ENCODE assay signal across 2 cellular contexts in genomic region chr20:61635721-61636455, GRCh38.
TF ChIP-seq lines count a peak whose summit lies in the region.

No MANE protein-coding gene starts in this region.

TF ChIP-seq in IMR-90, 13 proteins besides CTCF, POLR2A, EP300 and RAD21:
- TF ChIP-seq RFX5 (IDR thresholded peaks at IDR 0.05; ENCODE audit: low read depth, low read length) (no peak), RCOR1 (IDR thresholded peaks at IDR 0.05; ENCODE audit: insufficient replicate concordance, low read length) (no peak), USF2 (IDR thresholded peaks at IDR 0.05; ENCODE audit: low read depth, low read length) (no peak), SMC3 (IDR thresholded peaks at IDR 0.05; ENCODE audit: low read depth, low read length) (no peak), CHD1 (IDR thresholded peaks at IDR 0.05; ENCODE audit: low read depth, low read length) (no peak), MXI1 (IDR thresholded peaks at IDR 0.05; ENCODE audit: borderline replicate concordance, low read depth, low read length) (no peak)

TF ChIP-seq in H1, 55 proteins besides CTCF, POLR2A, EP300 and RAD21:
- TF ChIP-seq ZNF274 (IDR thresholded peaks at IDR 0.05; ENCODE audit: borderline replicate concordance, extremely low read depth, low read length): no peak
- no peak for TF ChIP-seq JUND (IDR thresholded peaks at IDR 0.05; ENCODE audit: low read length)
- TF ChIP-seq SRF (IDR thresholded peaks at IDR 0.05; ENCODE audit: low read depth, low read length): no peak
- no peak for TF ChIP-seq RXRA (IDR thresholded peaks at IDR 0.05; ENCODE audit: insufficient read depth, low read depth, low read length)
- no peak for TF ChIP-seq HDAC6 (IDR thresholded peaks at IDR 0.05; ENCODE audit: low read depth, low read length)
- TF ChIP-seq KDM1A (IDR thresholded peaks at IDR 0.05; ENCODE audit: borderline replicate concordance, low read length): no peak
